ENCODE assay signal across 1 cellular context in the genomic region with DNA sequence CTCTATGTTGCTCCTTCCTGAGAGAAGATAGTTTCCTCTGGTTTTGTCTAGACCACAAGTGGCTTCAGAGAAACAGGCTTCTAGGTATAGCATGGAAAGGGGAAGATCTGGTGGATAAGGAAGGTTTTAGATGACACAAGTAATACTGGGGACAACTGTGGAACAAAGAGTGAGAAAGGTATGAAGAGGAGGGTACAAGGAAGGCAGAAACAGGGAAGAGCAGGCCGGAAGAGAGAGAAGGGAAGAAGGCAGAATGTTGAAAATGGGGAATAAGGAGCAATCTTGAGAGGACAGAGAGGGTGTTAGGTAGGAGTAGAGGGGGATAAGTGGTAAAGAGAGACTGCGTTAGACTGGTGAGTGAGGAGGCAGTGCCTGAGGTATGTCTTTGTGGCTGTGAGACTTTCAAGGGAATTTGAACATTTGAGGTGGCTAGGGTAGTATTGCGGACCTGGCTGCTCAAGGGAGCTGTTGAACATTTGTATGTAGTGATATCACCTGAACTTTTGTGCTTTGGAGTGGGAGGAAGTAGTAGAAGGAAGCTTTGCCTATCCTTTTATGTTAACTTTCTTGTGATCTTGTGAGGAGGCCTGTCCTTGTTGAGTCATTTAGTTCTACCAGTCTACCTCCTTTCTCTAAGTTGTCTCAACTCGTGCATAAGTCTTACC.
TF ChIP-seq lines count a peak whose summit lies in the region.

No MANE protein-coding gene starts in this region.

TF ChIP-seq in IMR-90, 13 proteins besides CTCF, POLR2A, EP300 and RAD21 (continued from another document):
- no peak for TF ChIP-seq MAZ (IDR thresholded peaks at IDR 0.05; ENCODE audit: borderline replicate concordance, low read depth, low read length)
- no peak for TF ChIP-seq CEBPB (IDR thresholded peaks at IDR 0.05; ENCODE audit: low read depth, low read length)
- TF ChIP-seq MAFK (IDR thresholded peaks at IDR 0.05; ENCODE audit: low read depth, low read length), result no peak
- TF ChIP-seq, protein P1, sequence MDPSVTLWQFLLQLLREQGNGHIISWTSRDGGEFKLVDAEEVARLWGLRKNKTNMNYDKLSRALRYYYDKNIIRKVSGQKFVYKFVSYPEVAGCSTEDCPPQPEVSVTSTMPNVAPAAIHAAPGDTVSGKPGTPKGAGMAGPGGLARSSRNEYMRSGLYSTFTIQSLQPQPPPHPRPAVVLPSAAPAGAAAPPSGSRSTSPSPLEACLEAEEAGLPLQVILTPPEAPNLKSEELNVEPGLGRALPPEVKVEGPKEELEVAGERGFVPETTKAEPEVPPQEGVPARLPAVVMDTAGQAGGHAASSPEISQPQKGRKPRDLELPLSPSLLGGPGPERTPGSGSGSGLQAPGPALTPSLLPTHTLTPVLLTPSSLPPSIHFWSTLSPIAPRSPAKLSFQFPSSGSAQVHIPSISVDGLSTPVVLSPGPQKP (IDR thresholded peaks at IDR 0.05; ENCODE audit: borderline replicate concordance, low read depth, low read length), result no peak
- TF ChIP-seq FOS (IDR thresholded peaks at IDR 0.05; ENCODE audit: low read depth, low read length), result no peak
- TF ChIP-seq, protein P2, sequence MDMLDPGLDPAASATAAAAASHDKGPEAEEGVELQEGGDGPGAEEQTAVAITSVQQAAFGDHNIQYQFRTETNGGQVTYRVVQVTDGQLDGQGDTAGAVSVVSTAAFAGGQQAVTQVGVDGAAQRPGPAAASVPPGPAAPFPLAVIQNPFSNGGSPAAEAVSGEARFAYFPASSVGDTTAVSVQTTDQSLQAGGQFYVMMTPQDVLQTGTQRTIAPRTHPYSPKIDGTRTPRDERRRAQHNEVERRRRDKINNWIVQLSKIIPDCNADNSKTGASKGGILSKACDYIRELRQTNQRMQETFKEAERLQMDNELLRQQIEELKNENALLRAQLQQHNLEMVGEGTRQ (IDR thresholded peaks at IDR 0.05; ENCODE audit: low read depth, low read length), result no peak
- TF ChIP-seq RFX5 (IDR thresholded peaks at IDR 0.05; ENCODE audit: low read depth, low read length), result no peak
